Comparison of ENCODE assay signal across 16 cellular contexts in the genomic region with DNA sequence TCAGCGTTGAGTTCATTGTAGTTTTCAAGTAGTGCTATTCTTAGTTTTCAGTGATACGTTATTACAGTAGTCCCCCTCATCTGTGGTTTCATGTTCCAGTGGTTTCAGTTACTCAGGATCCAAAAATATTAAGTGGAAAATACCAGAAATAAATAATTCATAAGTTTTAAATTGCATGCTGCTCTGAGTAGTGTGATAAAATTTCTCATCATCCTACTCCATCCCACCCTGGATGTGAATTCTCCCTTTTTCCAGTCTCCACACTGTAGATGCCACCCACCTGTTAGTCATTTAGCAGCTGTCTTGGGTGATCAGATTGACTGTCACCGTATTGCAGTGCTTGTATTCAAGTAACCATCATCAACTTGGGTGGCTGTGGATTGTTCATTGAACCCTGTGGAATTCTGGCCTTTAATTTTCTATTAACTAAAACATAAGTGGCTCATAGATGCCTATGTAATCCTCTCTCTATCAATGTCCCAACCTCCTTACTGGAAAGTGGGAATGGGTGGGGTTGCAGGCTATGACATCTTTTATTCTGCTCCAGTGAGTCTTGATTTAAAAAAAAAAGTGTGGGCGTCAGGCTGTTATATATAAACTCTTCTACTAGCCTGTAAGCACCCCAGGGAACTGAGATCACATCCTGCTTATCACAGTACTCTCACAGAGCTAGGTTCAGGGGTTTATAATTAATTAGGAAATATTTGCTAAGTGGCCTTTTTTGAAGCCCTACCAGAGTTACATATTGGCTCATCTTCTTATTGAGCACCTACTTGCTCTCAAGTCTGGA.
DNase-seq lines count a peak whose midpoint lies in the region; ATAC-seq and TF ChIP-seq lines count a peak whose summit lies in the region.
"Had no signal": no experiment of that assay in that cellular context is flagged by ENCODE, and none has a peak within 500 bp of the region (broad histone marks: within the 10 kb centered on the region; RNA-seq: fewer than 3 reads in every experiment).

No MANE protein-coding gene starts in this region.

- no peak overlapping the region for H2BK12ac ChIP-seq in mesenchymal stem cell (ENCODE audit: low read length in 2 of 2)

- no peaks in the 10 kb centered on the region for H3K79me2 ChIP-seq in MM.1S (ENCODE audit: low read length)

- H3K4me2 ChIP-seq in mesenchymal stem cell (ENCODE audit: low read length, poor library complexity, severe bottlenecking) (no peak overlapping the region), MM.1S (ENCODE audit: low read depth, low read length) (no peak overlapping the region)

- H2BK15ac ChIP-seq in mesenchymal stem cell (ENCODE audit: low read depth, poor library complexity, severe bottlenecking) = no peak overlapping the region

- no peak overlapping the region for H4K91ac ChIP-seq in mesenchymal stem cell (ENCODE audit: low read length)

- 82% methylated on average over 2 of the region's 4 CpGs for WGBS in mesenchymal stem cell

- H3K18ac ChIP-seq in mesenchymal stem cell (ENCODE audit: low read depth in 1 of 2, low read length in 2 of 2) = no peak overlapping the region

- no peaks in the 10 kb centered on the region for H3K79me1 ChIP-seq in mesenchymal stem cell (replicated peaks; ENCODE audit: low read length, poor library complexity, severe bottlenecking)

- no peaks in the 10 kb centered on the region for H3K9me3 ChIP-seq in mesenchymal stem cell (ENCODE audit: control insufficient read depth, low read length)
- H3K9me3 ChIP-seq in MM.1S (replicated peaks; ENCODE audit: insufficient read depth, low read length) = no peaks in the 10 kb centered on the region
- H3K9me3 ChIP-seq: mucosa of descending colon, transverse colon had no signal

- H3K9me2 ChIP-seq in MM.1S (replicated peaks; ENCODE audit: insufficient read depth, low read length) = no peaks in the 10 kb centered on the region

- H3K36me3 ChIP-seq in mesenchymal stem cell (ENCODE audit: control insufficient read depth in 1 of 2, insufficient read depth in 2 of 2, low read depth in 1 of 2, low read length in 2 of 2) (no peaks in the 10 kb centered on the region), MM.1S (replicated peaks; ENCODE audit: insufficient read depth, low read length) (no peaks in the 10 kb centered on the region)
- H3K36me3 ChIP-seq: cardiac muscle cell, transverse colon had no signal

- H3K27me3 ChIP-seq in mesenchymal stem cell (ENCODE audit: control insufficient read depth in 1 of 2, insufficient read depth in 1 of 2, low read length in 2 of 2) (no peaks in the 10 kb centered on the region), MM.1S (replicated peaks; ENCODE audit: insufficient read depth, low read length) (no peaks in the 10 kb centered on the region)
- H3K27me3 ChIP-seq: cardiac muscle cell, transverse colon had no signal

- no peak overlapping the region for H2AK5ac ChIP-seq in mesenchymal stem cell (ENCODE audit: low read length, severe bottlenecking)

- H3K23ac ChIP-seq in mesenchymal stem cell (ENCODE audit: low read length in 2 of 2) = no peak overlapping the region

- no peaks in the 10 kb centered on the region for H3K4me1 ChIP-seq in mesenchymal stem cell (ENCODE audit: control insufficient read depth, insufficient read depth, low read depth, low read length)
- no peaks in the 10 kb centered on the region for H3K4me1 ChIP-seq in MM.1S (ENCODE audit: low read length)
- H3K4me1 ChIP-seq: transverse colon had no signal

- no peak overlapping the region for H2AFZ ChIP-seq in mesenchymal stem cell (ENCODE audit: low read depth, low read length)
- H2AFZ ChIP-seq in MM.1S (ENCODE audit: low read length) = no peak overlapping the region

- H4K20me1 ChIP-seq in MM.1S (ENCODE audit: insufficient read depth, low read length) = no peaks in the 10 kb centered on the region

- peak overlapping the region; percentile 63 for H3K27ac ChIP-seq in mesenchymal stem cell (ENCODE audit: low read length, poor library complexity, severe bottlenecking)
- no peak overlapping the region for H3K27ac ChIP-seq in MM.1S (ENCODE audit: low read length)
- H3K27ac ChIP-seq: C4-2B, cardiac muscle cell, HL-60, transverse colon had no signal

- H3K4me3 ChIP-seq in mesenchymal stem cell (ENCODE audit: insufficient read depth in 1 of 2, low read depth in 1 of 2, low read length in 2 of 2) = no peak overlapping the region
- H3K4me3 ChIP-seq in MM.1S (ENCODE audit: low read length) = no peak overlapping the region
- H3K4me3 ChIP-seq: cardiac muscle cell, mucosa of descending colon, transverse colon had no signal

- H2BK5ac ChIP-seq in mesenchymal stem cell (ENCODE audit: low read depth, low read length, poor library complexity, severe bottlenecking) = no peak overlapping the region

- no peak for TF ChIP-seq CTCF in MM.1S (IDR thresholded peaks at IDR 0.05; ENCODE audit: low read length)

- peak; percentile 30 for DNase-seq in HK-2 (ENCODE audit: unreplicated experiment)
- no peak for DNase-seq in mesenchymal stem cell
- no peak for DNase-seq in MM.1S
- DNase-seq in T-helper 9 cell = no peak
- DNase-seq in activated CD4-positive, alpha-beta T cell treated with anti-CD3 and anti-CD28 coated beads, Interleukin-2, amount 50 U/mL, for 48 hours = no peak
- DNase-seq: mucosa of descending colon, NCI-H345, SHP77 treated with DMSO at 0.1 percent for 48 hours, transverse colon had no signal

- no peak overlapping the region for H4K8ac ChIP-seq in mesenchymal stem cell (ENCODE audit: low read length)

- no peak overlapping the region for H3K4ac ChIP-seq in mesenchymal stem cell (ENCODE audit: low read depth in 1 of 2, low read length in 2 of 2)

- H3K9ac ChIP-seq in mesenchymal stem cell (ENCODE audit: low read length) (peak overlapping the region; percentile 81), MM.1S (ENCODE audit: low read length) (no peak overlapping the region)

- H3F3A ChIP-seq in MM.1S (ENCODE audit: insufficient read depth, low read length) = no peaks in the 10 kb centered on the region

- H2BK120ac ChIP-seq in mesenchymal stem cell (ENCODE audit: low read depth, low read length) = no peak overlapping the region

- H3K14ac ChIP-seq in mesenchymal stem cell (ENCODE audit: low read length in 2 of 2) = no peak overlapping the region

- ATAC-seq in GM18508 (IDR thresholded peaks at IDR 0.05; ENCODE audit: insufficient read depth, unreplicated experiment) (peak; percentile 77), HG02610 (IDR thresholded peaks at IDR 0.05; ENCODE audit: unreplicated experiment) (peak; percentile 51)
- no peak for ATAC-seq in activated CD4-positive, CD25-positive, alpha-beta regulatory T cell treated with anti-CD3 and anti-CD28 coated beads, Interleukin-2, amount 50 U/mL, for 24 hours
- ATAC-seq: mucosa of descending colon, sciatic nerve had no signal

Comparison
In these comparisons a context has a peak if more than half of its experiments do, and no peak if none do; other contexts are left out.
1. ATAC-seq: peak in GM18508 (single experiment) and HG02610 (single experiment); none in activated CD4-positive, CD25-positive, alpha-beta regulatory T cell treated with anti-CD3 and anti-CD28 coated beads, Interleukin-2, amount 50 U/mL, for 24 hours (0 of 2).